ENCODE assay signal across 1 cellular context in the genomic region with DNA sequence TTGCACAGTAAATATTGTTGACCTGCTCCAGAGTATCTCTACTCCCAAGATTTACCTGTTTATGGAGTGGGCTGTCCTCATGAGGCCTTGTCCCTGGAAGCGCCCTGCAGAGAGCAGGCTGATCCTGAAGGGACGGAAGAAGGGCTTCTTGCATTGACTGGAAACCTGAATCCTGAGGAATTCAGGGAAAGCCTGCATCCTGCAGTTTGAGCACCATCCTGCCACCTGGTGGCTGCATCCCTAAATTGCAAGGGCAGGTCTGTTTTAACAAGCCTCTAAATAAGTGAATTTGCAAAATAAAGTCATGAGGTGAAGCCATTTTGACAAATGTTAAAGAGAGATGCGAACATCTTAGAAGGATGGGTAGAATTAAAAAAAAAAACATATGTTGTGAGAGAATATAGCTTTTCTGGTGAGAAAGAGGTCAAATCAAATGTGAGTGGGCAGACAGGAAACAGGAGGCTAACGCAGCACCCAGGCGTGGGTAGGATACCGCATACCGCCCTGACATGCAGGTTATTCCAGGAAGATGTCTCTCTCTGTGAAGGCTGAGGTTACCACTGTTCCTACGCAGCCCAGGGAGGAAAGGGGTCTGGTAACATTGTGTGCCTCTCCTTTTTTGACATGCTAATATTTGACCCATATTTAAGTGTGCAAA.
TF ChIP-seq lines count a peak whose summit lies in the region.

No MANE protein-coding gene starts in this region.

TF ChIP-seq in WTC11, 78 proteins besides CTCF, POLR2A, EP300 and RAD21 (continued from another document):
- TF ChIP-seq, protein P1, sequence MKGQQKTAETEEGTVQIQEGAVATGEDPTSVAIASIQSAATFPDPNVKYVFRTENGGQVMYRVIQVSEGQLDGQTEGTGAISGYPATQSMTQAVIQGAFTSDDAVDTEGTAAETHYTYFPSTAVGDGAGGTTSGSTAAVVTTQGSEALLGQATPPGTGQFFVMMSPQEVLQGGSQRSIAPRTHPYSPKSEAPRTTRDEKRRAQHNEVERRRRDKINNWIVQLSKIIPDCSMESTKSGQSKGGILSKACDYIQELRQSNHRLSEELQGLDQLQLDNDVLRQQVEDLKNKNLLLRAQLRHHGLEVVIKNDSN (CRISPR knock-in tag; IDR thresholded peaks at IDR 0.05), result no peak
- TF ChIP-seq, protein P2, sequence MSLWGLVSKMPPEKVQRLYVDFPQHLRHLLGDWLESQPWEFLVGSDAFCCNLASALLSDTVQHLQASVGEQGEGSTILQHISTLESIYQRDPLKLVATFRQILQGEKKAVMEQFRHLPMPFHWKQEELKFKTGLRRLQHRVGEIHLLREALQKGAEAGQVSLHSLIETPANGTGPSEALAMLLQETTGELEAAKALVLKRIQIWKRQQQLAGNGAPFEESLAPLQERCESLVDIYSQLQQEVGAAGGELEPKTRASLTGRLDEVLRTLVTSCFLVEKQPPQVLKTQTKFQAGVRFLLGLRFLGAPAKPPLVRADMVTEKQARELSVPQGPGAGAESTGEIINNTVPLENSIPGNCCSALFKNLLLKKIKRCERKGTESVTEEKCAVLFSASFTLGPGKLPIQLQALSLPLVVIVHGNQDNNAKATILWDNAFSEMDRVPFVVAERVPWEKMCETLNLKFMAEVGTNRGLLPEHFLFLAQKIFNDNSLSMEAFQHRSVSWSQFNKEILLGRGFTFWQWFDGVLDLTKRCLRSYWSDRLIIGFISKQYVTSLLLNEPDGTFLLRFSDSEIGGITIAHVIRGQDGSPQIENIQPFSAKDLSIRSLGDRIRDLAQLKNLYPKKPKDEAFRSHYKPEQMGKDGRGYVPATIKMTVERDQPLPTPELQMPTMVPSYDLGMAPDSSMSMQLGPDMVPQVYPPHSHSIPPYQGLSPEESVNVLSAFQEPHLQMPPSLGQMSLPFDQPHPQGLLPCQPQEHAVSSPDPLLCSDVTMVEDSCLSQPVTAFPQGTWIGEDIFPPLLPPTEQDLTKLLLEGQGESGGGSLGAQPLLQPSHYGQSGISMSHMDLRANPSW (CRISPR knock-in tag; conservative IDR thresholded peaks at IDR 0.05; ENCODE audit: low read depth), result no peak
- no peak for TF ChIP-seq ZNF232 (CRISPR knock-in tag; IDR thresholded peaks at IDR 0.05)
- no peak for TF ChIP-seq SMAD4 (CRISPR knock-in tag; IDR thresholded peaks at IDR 0.05)
- TF ChIP-seq NR2C2 (CRISPR knock-in tag; IDR thresholded peaks at IDR 0.05), result no peak
- TF ChIP-seq, protein P3, sequence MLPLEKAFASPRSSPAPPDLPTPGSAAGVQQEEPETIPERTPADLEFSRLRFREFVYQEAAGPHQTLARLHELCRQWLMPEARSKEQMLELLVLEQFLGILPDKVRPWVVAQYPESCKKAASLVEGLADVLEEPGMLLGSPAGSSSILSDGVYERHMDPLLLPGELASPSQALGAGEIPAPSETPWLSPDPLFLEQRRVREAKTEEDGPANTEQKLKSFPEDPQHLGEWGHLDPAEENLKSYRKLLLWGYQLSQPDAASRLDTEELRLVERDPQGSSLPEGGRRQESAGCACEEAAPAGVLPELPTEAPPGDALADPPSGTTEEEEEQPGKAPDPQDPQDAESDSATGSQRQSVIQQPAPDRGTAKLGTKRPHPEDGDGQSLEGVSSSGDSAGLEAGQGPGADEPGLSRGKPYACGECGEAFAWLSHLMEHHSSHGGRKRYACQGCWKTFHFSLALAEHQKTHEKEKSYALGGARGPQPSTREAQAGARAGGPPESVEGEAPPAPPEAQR (CRISPR knock-in tag; IDR thresholded peaks at IDR 0.05), result peak; percentile 46; the same call in 1 of the 2 replicates
- TF ChIP-seq, protein P4, sequence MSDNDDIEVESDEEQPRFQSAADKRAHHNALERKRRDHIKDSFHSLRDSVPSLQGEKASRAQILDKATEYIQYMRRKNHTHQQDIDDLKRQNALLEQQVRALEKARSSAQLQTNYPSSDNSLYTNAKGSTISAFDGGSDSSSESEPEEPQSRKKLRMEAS (CRISPR knock-in tag; IDR thresholded peaks at IDR 0.05), result peak; percentile 19; the same call in 1 of the 2 replicates
- TF ChIP-seq, protein P5, sequence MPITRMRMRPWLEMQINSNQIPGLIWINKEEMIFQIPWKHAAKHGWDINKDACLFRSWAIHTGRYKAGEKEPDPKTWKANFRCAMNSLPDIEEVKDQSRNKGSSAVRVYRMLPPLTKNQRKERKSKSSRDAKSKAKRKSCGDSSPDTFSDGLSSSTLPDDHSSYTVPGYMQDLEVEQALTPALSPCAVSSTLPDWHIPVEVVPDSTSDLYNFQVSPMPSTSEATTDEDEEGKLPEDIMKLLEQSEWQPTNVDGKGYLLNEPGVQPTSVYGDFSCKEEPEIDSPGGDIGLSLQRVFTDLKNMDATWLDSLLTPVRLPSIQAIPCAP (CRISPR knock-in tag; IDR thresholded peaks at IDR 0.05), result no peak
- TF ChIP-seq ZNF423 (CRISPR knock-in tag; IDR thresholded peaks at IDR 0.05), result 0 out of 2 replicates have a peak, but pooled peaks have one; percentile 4
- TF ChIP-seq, protein P6, sequence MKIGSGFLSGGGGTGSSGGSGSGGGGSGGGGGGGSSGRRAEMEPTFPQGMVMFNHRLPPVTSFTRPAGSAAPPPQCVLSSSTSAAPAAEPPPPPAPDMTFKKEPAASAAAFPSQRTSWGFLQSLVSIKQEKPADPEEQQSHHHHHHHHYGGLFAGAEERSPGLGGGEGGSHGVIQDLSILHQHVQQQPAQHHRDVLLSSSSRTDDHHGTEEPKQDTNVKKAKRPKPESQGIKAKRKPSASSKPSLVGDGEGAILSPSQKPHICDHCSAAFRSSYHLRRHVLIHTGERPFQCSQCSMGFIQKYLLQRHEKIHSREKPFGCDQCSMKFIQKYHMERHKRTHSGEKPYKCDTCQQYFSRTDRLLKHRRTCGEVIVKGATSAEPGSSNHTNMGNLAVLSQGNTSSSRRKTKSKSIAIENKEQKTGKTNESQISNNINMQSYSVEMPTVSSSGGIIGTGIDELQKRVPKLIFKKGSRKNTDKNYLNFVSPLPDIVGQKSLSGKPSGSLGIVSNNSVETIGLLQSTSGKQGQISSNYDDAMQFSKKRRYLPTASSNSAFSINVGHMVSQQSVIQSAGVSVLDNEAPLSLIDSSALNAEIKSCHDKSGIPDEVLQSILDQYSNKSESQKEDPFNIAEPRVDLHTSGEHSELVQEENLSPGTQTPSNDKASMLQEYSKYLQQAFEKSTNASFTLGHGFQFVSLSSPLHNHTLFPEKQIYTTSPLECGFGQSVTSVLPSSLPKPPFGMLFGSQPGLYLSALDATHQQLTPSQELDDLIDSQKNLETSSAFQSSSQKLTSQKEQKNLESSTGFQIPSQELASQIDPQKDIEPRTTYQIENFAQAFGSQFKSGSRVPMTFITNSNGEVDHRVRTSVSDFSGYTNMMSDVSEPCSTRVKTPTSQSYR (CRISPR knock-in tag; IDR thresholded peaks at IDR 0.05), result no peak
